Comparison of ENCODE assay signal across 1 cellular context in the genomic region with DNA sequence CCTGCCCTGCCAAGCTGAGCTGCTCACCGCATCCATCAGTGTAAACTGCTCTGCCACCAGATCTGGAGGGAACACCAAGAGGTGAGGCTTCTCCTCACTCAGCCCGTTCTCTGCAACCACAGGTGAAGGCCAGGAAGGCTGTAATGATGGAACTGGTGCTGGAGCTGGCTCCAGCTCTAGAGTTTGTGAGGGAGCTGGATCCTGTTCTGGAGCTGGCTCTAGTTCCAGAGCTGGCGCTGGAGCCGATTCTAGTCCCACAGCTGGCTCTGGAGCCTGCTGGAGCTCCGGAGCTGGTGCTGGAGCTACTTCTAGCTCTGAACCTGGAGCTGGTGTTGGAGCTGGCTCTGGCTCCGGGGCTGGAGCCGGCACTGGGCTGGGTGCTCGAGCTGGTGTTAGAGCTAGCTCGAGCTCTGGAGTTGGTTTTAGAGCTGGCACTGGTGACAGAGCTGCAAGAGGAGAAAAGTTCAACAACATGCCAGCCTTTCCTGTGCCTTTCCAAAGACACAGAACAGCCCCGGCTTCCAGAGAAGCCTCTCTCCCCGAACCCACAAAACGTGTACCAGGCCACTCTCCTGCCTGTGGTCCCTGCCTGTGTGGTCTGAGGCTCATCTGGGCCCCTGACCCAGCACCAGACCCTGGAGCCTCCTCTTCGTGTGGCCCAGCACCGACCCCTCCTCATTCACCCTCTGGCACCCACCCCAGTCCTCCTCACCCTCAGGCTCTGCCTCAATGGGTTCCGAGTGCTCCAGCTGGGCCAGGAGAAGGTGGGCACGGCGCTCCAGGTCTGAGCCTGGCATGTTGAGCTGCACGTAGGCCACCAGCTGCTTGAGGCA.
TF ChIP-seq lines count a peak whose summit lies in the region.

No MANE protein-coding gene starts in this region.

TF ChIP-seq in GM12878, 131 proteins besides CTCF, POLR2A, EP300 and RAD21:
- TF ChIP-seq EZH2 (IDR thresholded peaks at IDR 0.05; ENCODE audit: borderline replicate concordance, control insufficient read depth, low read depth, low read length), result no peak
- TF ChIP-seq, protein P1, sequence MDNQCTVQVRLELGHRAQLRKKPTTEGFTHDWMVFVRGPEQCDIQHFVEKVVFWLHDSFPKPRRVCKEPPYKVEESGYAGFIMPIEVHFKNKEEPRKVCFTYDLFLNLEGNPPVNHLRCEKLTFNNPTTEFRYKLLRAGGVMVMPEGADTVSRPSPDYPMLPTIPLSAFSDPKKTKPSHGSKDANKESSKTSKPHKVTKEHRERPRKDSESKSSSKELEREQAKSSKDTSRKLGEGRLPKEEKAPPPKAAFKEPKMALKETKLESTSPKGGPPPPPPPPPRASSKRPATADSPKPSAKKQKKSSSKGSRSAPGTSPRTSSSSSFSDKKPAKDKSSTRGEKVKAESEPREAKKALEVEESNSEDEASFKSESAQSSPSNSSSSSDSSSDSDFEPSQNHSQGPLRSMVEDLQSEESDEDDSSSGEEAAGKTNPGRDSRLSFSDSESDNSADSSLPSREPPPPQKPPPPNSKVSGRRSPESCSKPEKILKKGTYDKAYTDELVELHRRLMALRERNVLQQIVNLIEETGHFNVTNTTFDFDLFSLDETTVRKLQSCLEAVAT (IDR thresholded peaks at IDR 0.05), result no peak
